8 cellular contexts compared by ENCODE assay signal in the genomic region with DNA sequence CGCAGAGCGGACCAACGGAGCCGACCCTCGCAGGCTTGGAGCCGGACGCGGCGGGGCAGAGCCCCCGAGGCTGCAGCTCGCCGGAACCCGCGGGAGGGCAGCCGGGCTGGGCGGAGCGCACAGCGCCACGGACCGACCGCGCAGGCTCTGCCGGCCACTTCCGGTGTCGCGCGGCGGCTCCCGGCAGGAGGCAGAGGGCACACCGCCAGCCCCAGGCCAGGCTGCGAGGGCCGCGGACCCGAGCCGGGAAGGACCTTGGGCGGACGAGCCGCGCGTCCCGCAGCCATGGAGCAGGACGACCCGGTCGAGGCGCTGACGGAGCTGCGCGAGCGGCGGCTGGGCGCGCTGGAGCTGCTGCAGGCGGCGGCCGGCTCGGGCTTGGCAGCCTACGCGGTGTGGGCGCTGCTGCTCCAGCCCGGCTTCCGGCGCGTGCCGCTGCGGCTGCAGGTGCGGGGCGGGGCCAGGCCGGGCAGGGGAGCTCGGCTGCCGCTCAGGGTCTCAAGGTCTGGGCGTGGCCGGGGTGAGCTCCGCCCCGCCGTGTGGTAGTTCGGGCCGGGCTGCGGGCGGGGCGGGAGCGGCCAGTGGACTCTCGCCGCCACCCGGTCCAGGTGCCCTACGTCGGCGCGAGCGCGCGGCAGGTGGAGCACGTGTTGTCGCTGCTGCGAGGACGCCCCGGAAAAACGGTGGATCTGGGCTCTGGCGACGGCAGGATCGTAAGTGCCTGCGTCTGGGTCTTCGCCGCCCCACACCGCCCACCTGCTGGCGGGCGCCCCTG. TPM values are rescaled to one million over a fixed set of nuclear protein-coding genes. Genes with fewer than 3 reads are reported as not detected.
DNase-seq lines count a peak whose midpoint lies in the region; ATAC-seq lines count a peak whose summit lies in the region.

A gene with protein sequence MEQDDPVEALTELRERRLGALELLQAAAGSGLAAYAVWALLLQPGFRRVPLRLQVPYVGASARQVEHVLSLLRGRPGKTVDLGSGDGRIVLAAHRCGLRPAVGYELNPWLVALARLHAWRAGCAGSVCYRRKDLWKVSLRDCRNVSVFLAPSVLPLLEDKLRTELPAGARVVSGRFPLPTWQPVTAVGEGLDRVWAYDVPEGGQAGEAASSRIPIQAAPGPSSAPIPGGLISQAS (plus strand): TSS at position 157 of the 775 bp plus-strand sequence. CDS start 129 bp downstream, at position 286.

- H3K27ac Mint-ChIP-seq in effector memory CD8-positive, alpha-beta T cell, result peak within 1 kb of the TSS; percentile 69 to 83

- no peaks in the 10 kb centered on the region for H3K9me3 Mint-ChIP-seq in effector memory CD8-positive, alpha-beta T cell

- ATAC-seq in HG03439 (IDR thresholded peaks at IDR 0.05; ENCODE audit: unreplicated experiment), result peak; percentile 53
- ATAC-seq in effector memory CD8-positive, alpha-beta T cell (replicated peaks), result peak; percentile 75

- H3K4me1 Mint-ChIP-seq in effector memory CD8-positive, alpha-beta T cell (ENCODE audit: low read depth in 2 of 2), result peaks cover 19 to 22% of the 10 kb centered on the region in 2 donors

- peaks cover 0 to 5% of the 10 kb centered on the region in 2 donors for H3K27me3 Mint-ChIP-seq in effector memory CD8-positive, alpha-beta T cell

- DNase-seq in CD1c-positive myeloid dendritic cell (ENCODE audit: extremely low spot score), result peak; percentile 76
- DNase-seq in GM19240 (ENCODE audit: insufficient read length, low spot score), result peak; percentile 95
- DNase-seq in NCI-H82 (lab: John Stamatoyannopoulos, UW), result peak; percentile 95
- peak; percentile 67 to 79 (median 73) for DNase-seq in effector memory CD8-positive, alpha-beta T cell
- DNase-seq in medulla oblongata (ENCODE audit: extremely low spot score), result peak; percentile 77
- peak; percentile 67 for DNase-seq in stimulated activated CD8-positive, alpha-beta memory T cell treated with anti-CD3 and anti-CD28 coated beads, Interleukin-12 subunit alpha, Interleukin-12 subunit beta, amount 100 ng/mL, for 4 hours (ENCODE audit: low read depth)

- CTCF ChIA-PET in activated CD8-positive, alpha-beta memory T cell treated with anti-CD3 and anti-CD28 coated beads for 36 hours (lab: Charles Lee), result interaction anchor here (0.8 to 3.2 kb wide), 11 partner anchors 9 to 64 kb away, joined by 3 to 17 read pairs (median 5); a partner anchor contains a TSS

- peak within 1 kb of the TSS; percentile 84 to 85 for H3K4me3 Mint-ChIP-seq in effector memory CD8-positive, alpha-beta T cell

- POLR2A ChIA-PET in activated CD8-positive, alpha-beta memory T cell treated with anti-CD3 and anti-CD28 coated beads for 36 hours (lab: Charles Lee), result interaction anchor here (0.9 to 3.9 kb wide), 7 partner anchors 9 to 85 kb away, joined by 3 to 15 read pairs (median 3); a partner anchor contains a TSS

- peaks cover 18% of the 10 kb centered on the region for H3K36me3 Mint-ChIP-seq in effector memory CD8-positive, alpha-beta T cell (ENCODE audit: insufficient read depth)

RNA-seq across cellular contexts. Expression of the gene that starts here (rescaled TPM):
- 10 to 100 TPM; 69.1 to 69.9 TPM for total RNA-seq in activated CD8-positive, alpha-beta memory T cell treated with anti-CD3 and anti-CD28 coated beads for 36 hours

Comparison
In these comparisons a context has a peak if more than half of its experiments do, and no peak if none do; other contexts are left out.
1. Peak in every context shown above with its lines: DNase-seq and ATAC-seq.